In the genomic region with DNA sequence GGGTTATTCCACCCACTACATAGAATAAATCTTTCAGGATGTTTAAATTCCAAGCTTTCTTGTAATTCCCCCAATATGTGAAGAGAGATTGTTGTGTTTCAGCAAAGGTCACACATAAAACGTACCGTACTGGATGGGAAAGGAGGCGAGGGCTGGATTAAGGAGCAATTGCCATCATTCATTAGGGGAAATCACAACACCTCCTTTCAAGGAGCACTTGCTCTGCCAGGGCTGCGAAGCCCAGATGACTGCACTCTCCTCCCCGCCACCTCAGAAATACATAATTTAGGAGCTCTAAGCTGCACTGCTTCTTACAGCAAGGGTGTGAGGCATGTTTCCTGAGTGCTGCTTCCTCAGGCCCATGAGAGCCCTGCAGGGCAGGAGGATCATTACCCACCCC, we compare ENCODE assay signal across 1 cellular context.
TF ChIP-seq lines count a peak whose summit lies in the region.

No MANE protein-coding gene starts in this region.

TF ChIP-seq in WTC11, 78 proteins besides CTCF, POLR2A, EP300 and RAD21 (continued from another document):
- TF ChIP-seq, protein P1, sequence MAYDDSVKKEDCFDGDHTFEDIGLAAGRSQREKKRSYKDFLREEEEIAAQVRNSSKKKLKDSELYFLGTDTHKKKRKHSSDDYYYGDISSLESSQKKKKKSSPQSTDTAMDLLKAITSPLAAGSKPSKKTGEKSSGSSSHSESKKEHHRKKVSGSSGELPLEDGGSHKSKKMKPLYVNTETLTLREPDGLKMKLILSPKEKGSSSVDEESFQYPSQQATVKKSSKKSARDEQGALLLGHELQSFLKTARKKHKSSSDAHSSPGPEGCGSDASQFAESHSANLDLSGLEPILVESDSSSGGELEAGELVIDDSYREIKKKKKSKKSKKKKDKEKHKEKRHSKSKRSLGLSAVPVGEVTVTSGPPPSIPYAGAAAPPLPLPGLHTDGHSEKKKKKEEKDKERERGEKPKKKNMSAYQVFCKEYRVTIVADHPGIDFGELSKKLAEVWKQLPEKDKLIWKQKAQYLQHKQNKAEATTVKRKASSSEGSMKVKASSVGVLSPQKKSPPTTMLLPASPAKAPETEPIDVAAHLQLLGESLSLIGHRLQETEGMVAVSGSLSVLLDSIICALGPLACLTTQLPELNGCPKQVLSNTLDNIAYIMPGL (CRISPR knock-in tag; IDR thresholded peaks at IDR 0.05), result no peak
- TF ChIP-seq FOXK1 (CRISPR knock-in tag; IDR thresholded peaks at IDR 0.05) (no peak), ZBTB21 (CRISPR knock-in tag; IDR thresholded peaks at IDR 0.05; ENCODE audit: borderline replicate concordance) (no peak), ZNF263 (CRISPR knock-in tag; IDR thresholded peaks at IDR 0.05; ENCODE audit: low read depth) (no peak), SMAD4 (CRISPR knock-in tag; IDR thresholded peaks at IDR 0.05) (no peak), IRF2 (CRISPR knock-in tag; IDR thresholded peaks at IDR 0.05; ENCODE audit: borderline replicate concordance, low read depth) (no peak), TEAD4 (CRISPR knock-in tag; IDR thresholded peaks at IDR 0.05) (no peak)
